ENCODE assay signal across 8 cellular contexts in genomic region chr6:26055670-26056582, GRCh38. TPM values are rescaled to one million over a fixed set of nuclear protein-coding genes. Genes with fewer than 3 reads are reported as not detected.
DNase-seq lines count a peak whose midpoint lies in the region; ATAC-seq and TF ChIP-seq lines count a peak whose summit lies in the region.

No MANE protein-coding gene starts in this region.

- no peaks in the 10 kb centered on the region for H3K27me3 ChIP-seq in Panc1 (ENCODE audit: control insufficient read depth, insufficient read depth, low read length)

- H3K27me3 Mint-ChIP-seq in naive B cell = no peaks in the 10 kb centered on the region
- peaks cover 0 to 13% of the 10 kb centered on the region in 2 donors for H3K27me3 Mint-ChIP-seq in stimulated activated naive B cell treated with anti-CD40 and anti-IgM and Interleukin-4, amounts not matched to agents 10 μg/mL and 1 μg/mL and 100 μg/mL, for 72 hours

- peaks cover 0 to 1% (median 0%) of the 10 kb centered on the region in 7 donors for H3K9me3 Mint-ChIP-seq in naive B cell
- H3K9me3 Mint-ChIP-seq in stimulated activated naive B cell treated with anti-CD40 and anti-IgM and Interleukin-4, amounts not matched to agents 10 μg/mL and 1 μg/mL and 100 μg/mL, for 72 hours = no peaks in the 10 kb centered on the region

- peak overlapping the region; percentile 80 to 92 for H3K4me3 ChIP-seq in Panc1 (ENCODE audit: low read depth in 2 of 2, low read length in 2 of 2)

- POLR2A ChIA-PET in Panc1 (lab: Charles Lee) = interaction anchor here (0.6 to 2.5 kb wide), 9 partner anchors 9 to 103 kb away, joined by 3 to 11 read pairs (median 5); a partner anchor contains a TSS

- in situ Hi-C loops in KBM-7 (cut with MboI; ENCODE audit: low pct_unique_long_range_greater_than_20kb, low sequenced_read_pairs) = no loop called here
- in situ Hi-C loops in Panc1 (cut with HindIII; ENCODE audit: low pct_unique_long_range_greater_than_20kb, low sequenced_read_pairs) = no loop called here

- BruUV-seq in Panc1 (replicated peaks; lab: Mats Ljungman, UMichigan) = TSS peak; percentile 99

- H3K36me3 ChIP-seq in Panc1 (ENCODE audit: control insufficient read depth, insufficient read depth, low read length) = no peaks in the 10 kb centered on the region; the same call in 1 of the 2 replicates

- no peaks in the 10 kb centered on the region for H3K9me3 ChIP-seq in Panc1 (ENCODE audit: control insufficient read depth, insufficient read depth, low read depth, low read length)

- TF ChIP-seq CTCF in Panc1 (IDR thresholded peaks at IDR 0.05) = no peak

- peaks cover 18 to 22% (median 20%) of the 10 kb centered on the region in 3 donors for H3K4me1 Mint-ChIP-seq in naive B cell
- peaks cover 20 to 35% of the 10 kb centered on the region in 2 donors for H3K4me1 Mint-ChIP-seq in stimulated activated naive B cell treated with anti-CD40 and anti-IgM and Interleukin-4, amounts not matched to agents 10 μg/mL and 1 μg/mL and 100 μg/mL, for 72 hours

- CTCF ChIA-PET in Panc1 (lab: Charles Lee) = interaction anchor here (0.9 kb wide), 1 partner anchor 30 kb away, joined by 3 read pairs; no protein-coding TSS in a partner anchor

- peak overlapping the region; percentile 100 for H3K27ac ChIP-seq in Panc1 (ENCODE audit: low read length)

- peak overlapping the region; percentile 97 to 100 (median 99) for H3K4me3 Mint-ChIP-seq in naive B cell
- H3K4me3 Mint-ChIP-seq in stimulated activated naive B cell treated with anti-CD40 and anti-IgM and Interleukin-4, amounts not matched to agents 10 μg/mL and 1 μg/mL and 100 μg/mL, for 72 hours = peak overlapping the region; percentile 87 to 92

- ATAC-seq in GM21786 (IDR thresholded peaks at IDR 0.05; ENCODE audit: unreplicated experiment) = peak; percentile 69
- ATAC-seq in Panc1 = peak; percentile 89
- ATAC-seq in naive B cell (ENCODE audit: low read depth in 2 of 2) = peak; percentile 73 to 78
- peak; percentile 78 to 81 for ATAC-seq in stimulated activated naive B cell treated with anti-CD40 and anti-IgM and Interleukin-4, amounts not matched to agents 10 μg/mL and 1 μg/mL and 100 μg/mL, for 72 hours (replicated peaks)

- peak overlapping the region; percentile 96 to 99 (median 98) for H3K27ac Mint-ChIP-seq in naive B cell
- peak overlapping the region; percentile 99 for H3K27ac Mint-ChIP-seq in stimulated activated naive B cell treated with anti-CD40 and anti-IgM and Interleukin-4, amounts not matched to agents 10 μg/mL and 1 μg/mL and 100 μg/mL, for 72 hours

- H3K4me1 ChIP-seq in Panc1 (ENCODE audit: control insufficient read depth, insufficient read depth, low read length) = peaks cover 18% of the 10 kb centered on the region

- intact Hi-C loops in Panc1 (cut with micrococcal nuclease; ENCODE audit: unreplicated experiment) = loop anchor here (2.0 kb wide), 1 partner anchor 47 kb away; a partner anchor contains a TSS

- DNase-seq in DMS79 treated with DMSO at 0.1 percent for 48 hours (lab: John Stamatoyannopoulos, UW) (peak; percentile 69), KBM-7 (peak; percentile 97), Panc1 (ENCODE audit: low read depth, low spot score) (peak; percentile 81), fibroblast of gingiva (ENCODE audit: low read depth) (peak; percentile 91), naive B cell (peak; percentile 84)
- DNase-seq in activated T-helper 1 cell treated with anti-CD3 and anti-CD28 coated beads, Interleukin-2, amount 50 U/mL, for 16 hours (ENCODE audit: low read depth in 1 of 2, low spot score in 1 of 2) = peak; percentile 70 to 83
- peak; percentile 98 for DNase-seq in stimulated activated naive B cell treated with anti-CD40 and anti-IgM and Interleukin-4, amounts not matched to agents 10 μg/mL and 1 μg/mL and 100 μg/mL, for 72 hours

- H3K36me3 Mint-ChIP-seq in naive B cell = no peaks in the 10 kb centered on the region
- H3K36me3 Mint-ChIP-seq in stimulated activated naive B cell treated with anti-CD40 and anti-IgM and Interleukin-4, amounts not matched to agents 10 μg/mL and 1 μg/mL and 100 μg/mL, for 72 hours = peaks cover 9 to 15% of the 10 kb centered on the region in 2 donors

RNA-seq across cellular contexts. Expression of gene HFE, which starts 31.3 kb away (rescaled TPM):
- 12.1 TPM for total RNA-seq in Panc1 (2021; ENCODE audit: unreplicated experiment)
- polyA plus RNA-seq in Panc1 (2012; ENCODE audit: insufficient read length) = 17.7 TPM
- 1 to 10 TPM in 4 of 6 donors, under 1 TPM in 1, not detected in 1; 0.47 to 3.3 (median 2.9) TPM for polyA plus RNA-seq in naive B cell (ENCODE audit: low read depth in 6 of 6)

Comparison
In these comparisons a context has a peak if more than half of its experiments do, and no peak if none do; other contexts are left out.
1. Peak in every context shown above with its lines: DNase-seq, ATAC-seq, H3K4me3 ChIP-seq and H3K27ac ChIP-seq.